Comparison of ENCODE assay signal across 9 cellular contexts in the genomic region with DNA sequence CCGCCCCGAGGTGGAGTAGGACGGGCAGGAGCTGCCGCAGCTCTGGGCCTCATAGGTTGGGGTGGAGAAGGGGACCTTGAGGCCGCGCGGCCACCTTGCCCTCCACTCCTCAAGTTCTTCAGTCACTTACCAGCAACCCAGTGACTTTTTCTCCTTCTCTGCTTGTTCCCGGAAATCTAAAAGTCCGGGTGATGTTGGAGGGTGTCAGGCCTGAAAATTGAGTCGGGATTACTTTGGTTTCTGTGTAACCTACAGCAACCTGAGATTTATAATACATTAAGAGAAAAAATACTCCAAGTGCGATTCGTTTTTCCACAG. TPM values are rescaled to one million over a fixed set of nuclear protein-coding genes. Genes with fewer than 3 reads are reported as not detected.
DNase-seq lines count a peak whose midpoint lies in the region; ATAC-seq and TF ChIP-seq lines count a peak whose summit lies in the region.
"Had no signal": no experiment of that assay in that cellular context is flagged by ENCODE, and none has a peak within 500 bp of the region (broad histone marks: within the 10 kb centered on the region; RNA-seq: fewer than 3 reads in every experiment).

No MANE protein-coding gene starts in this region.

- H3K4me1 Mint-ChIP-seq in stimulated activated naive CD8-positive, alpha-beta T cell treated with anti-CD3 and anti-CD28 coated beads, Interleukin-15, Interleukin-2, amounts not matched to agents 100 ng/mL and 50 ng/mL, for 24 hours (ENCODE audit: low read depth): peaks cover 51% of the 10 kb centered on the region
- peaks cover 43% of the 10 kb centered on the region for H3K4me1 Mint-ChIP-seq in chondrocyte (ENCODE audit: low read depth)

- no peak for DNase-seq in stimulated activated naive CD8-positive, alpha-beta T cell treated with anti-CD3 and anti-CD28 coated beads, Interleukin-15, Interleukin-2, amounts not matched to agents 100 U/mL and 50 U/mL, for 24 hours
- DNase-seq in chondrocyte (ENCODE audit: low spot score) (no peak), cerebellar cortex (ENCODE audit: low spot score) (no peak), occipital lobe (lab: John Stamatoyannopoulos, UW) (no peak)

- TF ChIP-seq CTCF in chondrocyte (IDR thresholded peaks at IDR 0.05): peak; percentile 16

- no peaks in the 10 kb centered on the region for H3K9me3 ChIP-seq in mucosa of rectum (ENCODE audit: control insufficient read depth in 2 of 2, low read length in 2 of 2)

- peak overlapping the region; percentile 90 to 92 for H3K9ac ChIP-seq in mucosa of rectum (ENCODE audit: low read depth in 1 of 2, low read length in 2 of 2)

- no peaks in the 10 kb centered on the region for H3K27me3 Mint-ChIP-seq in stimulated activated naive CD8-positive, alpha-beta T cell treated with anti-CD3 and anti-CD28 coated beads, Interleukin-15, Interleukin-2, amounts not matched to agents 100 ng/mL and 50 ng/mL, for 24 hours
- H3K27me3 Mint-ChIP-seq in chondrocyte (ENCODE audit: low read depth): peaks cover 4% of the 10 kb centered on the region

- H3K27ac ChIP-seq in mucosa of rectum (ENCODE audit: low read depth in 2 of 2, low read length in 2 of 2): peak overlapping the region; percentile 90 to 91

- peak overlapping the region; percentile 100 for H3K4me3 Mint-ChIP-seq in stimulated activated naive CD8-positive, alpha-beta T cell treated with anti-CD3 and anti-CD28 coated beads, Interleukin-15, Interleukin-2, amounts not matched to agents 100 ng/mL and 50 ng/mL, for 24 hours
- H3K4me3 Mint-ChIP-seq in chondrocyte (ENCODE audit: unreplicated experiment): peak overlapping the region; percentile 97

- H3K36me3 Mint-ChIP-seq in stimulated activated naive CD8-positive, alpha-beta T cell treated with anti-CD3 and anti-CD28 coated beads, Interleukin-15, Interleukin-2, amounts not matched to agents 100 ng/mL and 50 ng/mL, for 24 hours (ENCODE audit: low read depth): peaks cover 26% of the 10 kb centered on the region
- peaks cover 9% of the 10 kb centered on the region for H3K36me3 Mint-ChIP-seq in chondrocyte (ENCODE audit: low read depth)

- peaks cover 0 to 8% of the 10 kb centered on the region in 2 donors for H3K4me1 ChIP-seq in mucosa of rectum (ENCODE audit: control insufficient read depth in 2 of 2, insufficient read depth in 2 of 2, low read length in 2 of 2)

- H3K27ac Mint-ChIP-seq in stimulated activated naive CD8-positive, alpha-beta T cell treated with anti-CD3 and anti-CD28 coated beads, Interleukin-15, Interleukin-2, amounts not matched to agents 100 ng/mL and 50 ng/mL, for 24 hours: peak overlapping the region; percentile 93
- peak overlapping the region; percentile 96 for H3K27ac Mint-ChIP-seq in chondrocyte (ENCODE audit: unreplicated experiment)

- no peaks in the 10 kb centered on the region for H3K9me3 Mint-ChIP-seq in stimulated activated naive CD8-positive, alpha-beta T cell treated with anti-CD3 and anti-CD28 coated beads, Interleukin-15, Interleukin-2, amounts not matched to agents 100 ng/mL and 50 ng/mL, for 24 hours
- no peaks in the 10 kb centered on the region for H3K9me3 Mint-ChIP-seq in chondrocyte (ENCODE audit: low read depth)

- peaks cover 4 to 7% of the 10 kb centered on the region in 2 donors for H3K36me3 ChIP-seq in mucosa of rectum (ENCODE audit: control insufficient read depth in 2 of 2, insufficient read depth in 2 of 2, low read length in 2 of 2)

- H3K27me3 ChIP-seq in mucosa of rectum (ENCODE audit: control insufficient read depth in 2 of 2, insufficient read depth in 2 of 2, low read length in 2 of 2): no peaks in the 10 kb centered on the region

- H3K4me3 ChIP-seq in mucosa of rectum (ENCODE audit: low read length in 2 of 2): peak overlapping the region; percentile 89 to 96

- no peak for ATAC-seq in stimulated activated naive CD8-positive, alpha-beta T cell treated with anti-CD3 and anti-CD28 coated beads, Interleukin-15, Interleukin-2, amounts not matched to agents 100 U/mL and 50 U/mL, for 24 hours
- ATAC-seq in HG03442 (IDR thresholded peaks at IDR 0.05; ENCODE audit: unreplicated experiment): no peak
- ATAC-seq in HG03521 (IDR thresholded peaks at IDR 0.05; ENCODE audit: unreplicated experiment): no peak

RNA-seq across cellular contexts. Expression of a gene that starts 0.3 kb away (rescaled TPM):
- total RNA-seq in chondrocyte (38.4 to 52.2 TPM (median 44.4 TPM) in 3 replicates), occipital lobe (33.4 TPM)

RNA-seq across cellular contexts. Expression of a gene that starts 18.1 kb away (rescaled TPM):
- total RNA-seq in chondrocyte: not detected in 3 replicates
- total RNA-seq in occipital lobe: not detected
- total RNA-seq: left cardiac atrium had no signal

RNA-seq across cellular contexts. Expression of a gene that starts 26.2 kb away (rescaled TPM):
- total RNA-seq in chondrocyte: 0.19 TPM in 1 of 3 replicates, not detected in the others
- total RNA-seq in occipital lobe: not detected

RNA-seq across cellular contexts. Expression of a gene that starts 44.6 kb away (rescaled TPM):
- total RNA-seq in chondrocyte (0.36 TPM in 1 of 3 replicates, not detected in the others), occipital lobe (2.7 TPM)
